7 cellular contexts compared by ENCODE assay signal in the genomic region with DNA sequence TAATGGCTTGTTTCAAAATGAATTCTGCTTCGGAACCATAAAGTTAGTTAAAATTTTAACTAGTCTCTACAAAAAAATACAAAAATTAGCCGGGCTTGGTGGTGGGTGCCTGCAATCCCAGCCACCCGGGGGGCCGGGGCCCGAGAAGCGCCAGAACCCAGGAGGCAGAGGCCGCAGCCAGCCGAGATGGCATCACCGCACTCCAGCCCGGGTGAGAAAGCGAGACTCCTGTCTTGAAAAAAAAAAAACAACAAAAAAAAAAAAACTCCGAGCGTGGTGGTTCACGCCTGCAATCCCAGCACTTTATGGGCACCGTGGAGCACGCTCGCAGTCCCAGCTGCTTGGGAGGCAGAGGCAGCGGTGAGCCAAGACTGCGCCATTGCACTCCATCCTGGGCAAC.
"Had no signal": no experiment of that assay in that cellular context is flagged by ENCODE, and none has a peak within 500 bp of the region (broad histone marks: within the 10 kb centered on the region; RNA-seq: fewer than 3 reads in every experiment).

No MANE protein-coding gene starts in this region.

- H2AFZ ChIP-seq: GM23338 had no signal

- FAIRE-seq: H1, H54, HTR-8/SVneo had no signal

- DNase-seq: H9, HCEC 1CT, IMR-90 had no signal

- H3K4me2 ChIP-seq: GM23338 had no signal

- H3K4me3 ChIP-seq: GM23338 had no signal
